In genomic region chr17:41580244-41580575, GRCh38 we compare ENCODE assay signal across 18 cellular contexts. TPM values are rescaled to one million over a fixed set of nuclear protein-coding genes. Genes with fewer than 3 reads are reported as not detected.
DNase-seq lines count a peak whose midpoint lies in the region; ATAC-seq and TF ChIP-seq lines count a peak whose summit lies in the region.
"Had no signal": no experiment of that assay in that cellular context is flagged by ENCODE, and none has a peak within 500 bp of the region (broad histone marks: within the 10 kb centered on the region; RNA-seq: fewer than 3 reads in every experiment).

No MANE protein-coding gene starts in this region.

- CTCF ChIA-PET in MCF 10A (lab: Yijun Ruan, JAX), result interaction anchor here (0.6 to 5.5 kb wide), 13 partner anchors 15 to 208 kb away, joined by 3 to 60 read pairs (median 3); partner anchors contain the start of gene KRT16

- H3K4me1 ChIP-seq in Loucy (ENCODE audit: insufficient read depth, low read length, poor library complexity, severe bottlenecking) (no peaks in the 10 kb centered on the region), esophagus (ENCODE audit: control insufficient read depth in 2 of 2, insufficient read depth in 2 of 2, low read length in 1 of 2) (peaks cover 0 to 18% of the 10 kb centered on the region in 2 donors), heart right ventricle (no peaks in the 10 kb centered on the region)
- H3K4me1 ChIP-seq: BLaER1 treated with 17β-estradiol and CSF1 and Interleukin-3, amounts not matched to agents 10 nM and 100 nM had no signal

- 52 to 54% methylated on average over 2 of the region's 2 CpGs for WGBS in esophagus, 2 donors
- 72 to 84% methylated on average over 2 of the region's 2 CpGs for WGBS in heart right ventricle, 2 donors

- H3F3A ChIP-seq in Loucy (ENCODE audit: low read depth), result no peaks in the 10 kb centered on the region

- H3K4me2 ChIP-seq in Loucy (ENCODE audit: low read depth, low read length, poor library complexity, severe bottlenecking), result no peak overlapping the region
- H3K4me2 ChIP-seq: BLaER1 treated with 17β-estradiol and CSF1 and Interleukin-3, amounts not matched to agents 10 nM and 100 nM had no signal

- no peaks in the 10 kb centered on the region for H4K20me1 ChIP-seq in Loucy (ENCODE audit: insufficient read depth, low read length, poor library complexity, severe bottlenecking)
- H4K20me1 ChIP-seq: BLaER1 treated with 17β-estradiol and CSF1 and Interleukin-3, amounts not matched to agents 10 nM and 100 nM had no signal

- no peaks in the 10 kb centered on the region for H3K36me3 ChIP-seq in Loucy (ENCODE audit: insufficient read depth, low read length)
- H3K36me3 ChIP-seq in esophagus (ENCODE audit: control insufficient read depth in 2 of 2, insufficient read depth in 2 of 2, low read length in 1 of 2), result no peaks in the 10 kb centered on the region
- H3K36me3 ChIP-seq in heart right ventricle, result no peaks in the 10 kb centered on the region
- H3K36me3 ChIP-seq: BLaER1 treated with 17β-estradiol and CSF1 and Interleukin-3, amounts not matched to agents 10 nM and 100 nM had no signal

- no peaks in the 10 kb centered on the region for H3K9me3 Mint-ChIP-seq in MCF 10A (ENCODE audit: unreplicated experiment)
- H3K9me3 Mint-ChIP-seq: CD8-positive, alpha-beta memory T cell had no signal

- H3K4me3 ChIP-seq in Loucy (ENCODE audit: low read length, poor library complexity, severe bottlenecking), result no peak overlapping the region
- H3K4me3 ChIP-seq in esophagus (ENCODE audit: low read depth in 1 of 2, low read length in 2 of 2), result no peak overlapping the region
- no peak overlapping the region for H3K4me3 ChIP-seq in skin epidermis
- H3K4me3 ChIP-seq in heart right ventricle, result no peak overlapping the region
- H3K4me3 ChIP-seq: A549; BLaER1 treated with 17β-estradiol and CSF1 and Interleukin-3, amounts not matched to agents 10 nM and 100 nM had no signal

- peaks cover 60% of the 10 kb centered on the region for H3K4me1 Mint-ChIP-seq in MCF 10A (ENCODE audit: insufficient read depth, unreplicated experiment)
- H3K4me1 Mint-ChIP-seq: IgD-negative memory B cell had no signal

- H3K9me3 ChIP-seq in Loucy (ENCODE audit: insufficient read depth, low read depth, low read length) (no peaks in the 10 kb centered on the region), esophagus (ENCODE audit: control insufficient read depth in 2 of 2, insufficient read depth in 1 of 2, low read depth in 1 of 2, low read length in 1 of 2) (no peaks in the 10 kb centered on the region), heart right ventricle (no peaks in the 10 kb centered on the region)
- H3K9me3 ChIP-seq: A549; BLaER1 treated with 17β-estradiol and CSF1 and Interleukin-3, amounts not matched to agents 10 nM and 100 nM had no signal

- H3K27ac ChIP-seq in esophagus (ENCODE audit: low read depth in 2 of 2, low read length in 1 of 2) (peak overlapping the region; percentile 43 to 85), skin epidermis (peak overlapping the region in 18 of 21 experiments; percentile 22 to 91 (median 71)), heart right ventricle (no peak overlapping the region)
- H3K27ac ChIP-seq: BLaER1 treated with 17β-estradiol and CSF1 and Interleukin-3, amounts not matched to agents 10 nM and 100 nM; HL-60 had no signal

- H3K27me3 ChIP-seq in Loucy (ENCODE audit: insufficient read depth, low read length, poor library complexity, severe bottlenecking) (no peaks in the 10 kb centered on the region), esophagus (ENCODE audit: control insufficient read depth in 1 of 2, insufficient read depth in 2 of 2, low read length in 2 of 2) (no peaks in the 10 kb centered on the region), heart right ventricle (peaks cover 0 to 52% (median 34%) of the 10 kb centered on the region in 7 donors)
- H3K27me3 ChIP-seq: BLaER1 treated with 17β-estradiol and CSF1 and Interleukin-3, amounts not matched to agents 10 nM and 100 nM had no signal

- no peaks in the 10 kb centered on the region for H3K9me2 ChIP-seq in Loucy (replicated peaks; ENCODE audit: low read depth, low read length)

- peak overlapping the region; percentile 97 for H3K27ac Mint-ChIP-seq in MCF 10A (ENCODE audit: low read depth, unreplicated experiment)
- H3K27ac Mint-ChIP-seq: CD8-positive, alpha-beta memory T cell; IgD-negative memory B cell had no signal

- intact Hi-C loops in MCF 10A (cut with micrococcal nuclease), result no loop called here
- intact Hi-C loops in heart right ventricle (cut with DNase I), result loop anchor here in 2 of 10 donors (10.0 kb wide), 1 partner anchor 65 kb away; no protein-coding TSS in a partner anchor

- TF ChIP-seq CTCF in Loucy (conservative IDR thresholded peaks at IDR 0.05; ENCODE audit: low read length) (no peak), MCF 10A (IDR thresholded peaks at IDR 0.05; ENCODE audit: unreplicated experiment) (no peak), heart right ventricle (IDR thresholded peaks at IDR 0.05) (no peak)

- no TSS peak for BruUV-seq in MCF 10A (replicated peaks; lab: Mats Ljungman, UMichigan)

- no peak overlapping the region for H3K9ac ChIP-seq in Loucy (ENCODE audit: low read depth, low read length, poor library complexity, severe bottlenecking)
- H3K9ac ChIP-seq: BLaER1 treated with 17β-estradiol and CSF1 and Interleukin-3, amounts not matched to agents 10 nM and 100 nM had no signal

- no peaks in the 10 kb centered on the region for H3K27me3 Mint-ChIP-seq in MCF 10A (ENCODE audit: insufficient read depth, unreplicated experiment)

- peak overlapping the region; percentile 1 for H3K4me3 Mint-ChIP-seq in MCF 10A (ENCODE audit: unreplicated experiment)
- H3K4me3 Mint-ChIP-seq: CD8-positive, alpha-beta memory T cell; IgD-negative memory B cell had no signal

- H2AFZ ChIP-seq in Loucy (ENCODE audit: low read length), result peak overlapping the region; percentile 85; the same call in 1 of the 2 replicates

- POLR2A ChIA-PET in MCF 10A (lab: Yijun Ruan, JAX), result interaction anchor here (0.6 to 1.8 kb wide), 14 partner anchors 11 to 723 kb away, joined by 3 to 11 read pairs (median 5); partner anchors contain the start of genes EIF1, KRT16 and KRT17

- ATAC-seq in GM18909 (IDR thresholded peaks at IDR 0.05; ENCODE audit: poor library complexity, unreplicated experiment) (no peak), heart right ventricle (no peak), GM18870 (IDR thresholded peaks at IDR 0.05; ENCODE audit: unreplicated experiment) (no peak)

- peaks cover 48% of the 10 kb centered on the region for H3K36me3 Mint-ChIP-seq in MCF 10A (ENCODE audit: insufficient read depth, unreplicated experiment)
- H3K36me3 Mint-ChIP-seq: CD8-positive, alpha-beta memory T cell had no signal

- no peaks in the 10 kb centered on the region for H3K79me2 ChIP-seq in Loucy (ENCODE audit: insufficient read depth, low read length)

- DNase-seq in MCF 10A (ENCODE audit: unreplicated experiment) (no peak), dermis blood vessel endothelial cell (no peak), heart right ventricle (no peak)
- DNase-seq: DMS79 treated with DMSO at 0.1 percent for 48 hours, NCI-H1417 treated with DMSO at 0.1 percent for 48 hours had no signal

RNA-seq across cellular contexts. Expression of gene KRT14, which starts 6.5 kb away (rescaled TPM):
- total RNA-seq in MCF 10A (2022) (696 and 1,755 TPM in 2 replicates), dermis blood vessel endothelial cell (0.05 and 0.85 TPM in 2 replicates), heart right ventricle (not detected)
- polyA plus RNA-seq in esophagus (1,000 to 10,000 TPM in 1 of 2 donors, 100 to 1,000 TPM in 1; 516 to 1,961 TPM), heart right ventricle (under 1 TPM in 1 of 2 donors, not detected in 1; 0.30 TPM)
- total RNA-seq: CD8-positive, alpha-beta memory T cell; G401; H4; NCI-H460 had no signal
- polyA plus RNA-seq: CD8-positive, alpha-beta memory T cell; IgD-negative memory B cell had no signal

RNA-seq across cellular contexts. Expression of gene KRT9, which starts 8.4 kb away (rescaled TPM):
- total RNA-seq in MCF 10A (2022), result 0.21 and 0.27 TPM in 2 replicates
- under 1 TPM; 0.12 to 0.24 TPM for polyA plus RNA-seq in esophagus
- not detected in 2 replicates for total RNA-seq in dermis blood vessel endothelial cell
- total RNA-seq in heart right ventricle, result not detected
- polyA plus RNA-seq in heart right ventricle, result not detected
- total RNA-seq: CD8-positive, alpha-beta memory T cell; G401; H4; NCI-H460 had no signal
- polyA plus RNA-seq: A549; CD8-positive, alpha-beta memory T cell; IgD-negative memory B cell had no signal

RNA-seq across cellular contexts. Expression of gene KRT16, which starts 32.4 kb away (rescaled TPM):
- total RNA-seq in MCF 10A (2022), result 74.5 and 109 TPM in 2 replicates
- polyA plus RNA-seq in esophagus, result 100 to 1,000 TPM; 413 to 534 TPM
- total RNA-seq in dermis blood vessel endothelial cell, result 0.28 and 0.51 TPM in 2 replicates
- total RNA-seq in heart right ventricle, result under 1 TPM in 1 of 10 donors, not detected in 9; 0.15 TPM
- polyA plus RNA-seq in heart right ventricle, result under 1 TPM; 0.12 to 0.44 TPM
- total RNA-seq: CD8-positive, alpha-beta memory T cell; G401; NCI-H460 had no signal
- polyA plus RNA-seq: CD8-positive, alpha-beta memory T cell; IgD-negative memory B cell had no signal

RNA-seq across cellular contexts. Expression of gene KRT17, which starts 44.2 kb away (rescaled TPM):
- total RNA-seq in MCF 10A (2022) (1,990 and 4,105 TPM in 2 replicates), dermis blood vessel endothelial cell (2.0 and 3.7 TPM in 2 replicates), heart right ventricle (not detected)
- polyA plus RNA-seq in esophagus (100 to 1,000 TPM in 1 of 2 donors, 10 to 100 TPM in 1; 92.9 to 191 TPM), heart right ventricle (under 1 TPM in 1 of 2 donors, not detected in 1; 0.07 TPM)
- total RNA-seq: G401 had no signal
- polyA plus RNA-seq: CD8-positive, alpha-beta memory T cell; IgD-negative memory B cell had no signal

RNA-seq across cellular contexts. Expression of gene KRT19, which starts 52.1 kb away (rescaled TPM):
- 0.68 TPM in 1 of 2 replicates, not detected in the other for total RNA-seq in MCF 10A (2022)
- 1,000 to 10,000 TPM in 1 of 2 donors, 100 to 1,000 TPM in 1; 506 to 1,087 TPM for polyA plus RNA-seq in esophagus
- total RNA-seq in dermis blood vessel endothelial cell, result 10.7 and 10.9 TPM in 2 replicates
- total RNA-seq in heart right ventricle, result 1 to 10 TPM in 3 of 10 donors, under 1 TPM in 7; 0.37 to 5.7 (median 0.77) TPM
- polyA plus RNA-seq in heart right ventricle, result 1 to 10 TPM; 1.2 to 1.7 TPM
- total RNA-seq: CD8-positive, alpha-beta memory T cell; G401 had no signal
- polyA plus RNA-seq: CD8-positive, alpha-beta memory T cell; IgD-negative memory B cell had no signal

Comparison
In these comparisons a context has a peak if more than half of its experiments do, and no peak if none do; other contexts are left out.
1. H3K27ac ChIP-seq: peak in esophagus (2 of 2) and skin epidermis (18 of 21); none in heart right ventricle (0 of 10).
2. RNA of gene KRT14, which starts 6.5 kb away (total RNA-seq): 696 to 1,755 TPM in MCF 10A; 0.05 to 0.85 TPM in dermis blood vessel endothelial cell and not detected in heart right ventricle; every median in the first group is over 100 times any median in the second.
3. RNA of gene KRT16, which starts 32.4 kb away (total RNA-seq): 74.5 to 109 TPM in MCF 10A; 0.28 to 0.51 TPM in dermis blood vessel endothelial cell and 0.15 TPM in heart right ventricle; every median in the first group is over 10 times any median in the second.